ENCODE assay signal across 1 cellular context in the genomic region with DNA sequence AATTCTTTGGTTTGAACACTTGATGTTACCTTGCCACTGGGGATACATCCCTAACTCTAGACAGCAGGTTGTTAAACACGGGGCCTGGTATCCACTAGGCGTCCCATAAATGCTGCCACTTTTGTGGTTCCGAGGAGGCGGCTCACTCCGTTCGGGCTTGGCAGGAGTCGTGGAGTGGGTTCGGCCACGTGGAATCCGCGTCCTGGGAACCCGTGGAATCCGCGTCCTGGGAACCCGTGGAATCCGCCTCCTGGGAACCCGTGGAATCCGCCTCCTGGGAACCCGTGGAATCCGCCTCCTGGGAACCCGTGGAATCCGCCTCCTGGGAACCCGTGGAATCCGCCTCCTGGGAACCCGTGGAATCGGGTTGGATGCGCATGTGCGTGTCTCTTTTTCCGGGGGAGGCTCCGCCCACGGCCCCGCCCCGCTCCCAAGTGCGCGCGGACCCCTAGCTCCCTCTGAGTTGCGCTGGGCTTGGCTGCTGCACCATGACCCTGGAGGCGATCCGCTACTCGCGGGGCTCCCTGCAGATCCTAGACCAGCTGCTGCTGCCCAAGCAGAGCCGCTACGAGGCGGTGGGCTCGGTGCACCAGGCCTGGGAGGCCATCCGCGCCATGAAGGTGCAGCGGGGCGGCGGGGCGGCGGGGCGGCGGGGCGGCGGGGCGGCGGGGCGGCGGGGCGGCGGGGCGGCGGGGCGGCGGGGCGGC.
TF ChIP-seq lines count a peak whose summit lies in the region.

TSS of gene MRI1 (plus strand) at position 422 of the 707 bp plus-strand sequence. CDS start at position 489, 67 bp downstream.

TF ChIP-seq in PFSK-1, 5 proteins besides CTCF, POLR2A, EP300 and RAD21:
- TF ChIP-seq, protein P1, sequence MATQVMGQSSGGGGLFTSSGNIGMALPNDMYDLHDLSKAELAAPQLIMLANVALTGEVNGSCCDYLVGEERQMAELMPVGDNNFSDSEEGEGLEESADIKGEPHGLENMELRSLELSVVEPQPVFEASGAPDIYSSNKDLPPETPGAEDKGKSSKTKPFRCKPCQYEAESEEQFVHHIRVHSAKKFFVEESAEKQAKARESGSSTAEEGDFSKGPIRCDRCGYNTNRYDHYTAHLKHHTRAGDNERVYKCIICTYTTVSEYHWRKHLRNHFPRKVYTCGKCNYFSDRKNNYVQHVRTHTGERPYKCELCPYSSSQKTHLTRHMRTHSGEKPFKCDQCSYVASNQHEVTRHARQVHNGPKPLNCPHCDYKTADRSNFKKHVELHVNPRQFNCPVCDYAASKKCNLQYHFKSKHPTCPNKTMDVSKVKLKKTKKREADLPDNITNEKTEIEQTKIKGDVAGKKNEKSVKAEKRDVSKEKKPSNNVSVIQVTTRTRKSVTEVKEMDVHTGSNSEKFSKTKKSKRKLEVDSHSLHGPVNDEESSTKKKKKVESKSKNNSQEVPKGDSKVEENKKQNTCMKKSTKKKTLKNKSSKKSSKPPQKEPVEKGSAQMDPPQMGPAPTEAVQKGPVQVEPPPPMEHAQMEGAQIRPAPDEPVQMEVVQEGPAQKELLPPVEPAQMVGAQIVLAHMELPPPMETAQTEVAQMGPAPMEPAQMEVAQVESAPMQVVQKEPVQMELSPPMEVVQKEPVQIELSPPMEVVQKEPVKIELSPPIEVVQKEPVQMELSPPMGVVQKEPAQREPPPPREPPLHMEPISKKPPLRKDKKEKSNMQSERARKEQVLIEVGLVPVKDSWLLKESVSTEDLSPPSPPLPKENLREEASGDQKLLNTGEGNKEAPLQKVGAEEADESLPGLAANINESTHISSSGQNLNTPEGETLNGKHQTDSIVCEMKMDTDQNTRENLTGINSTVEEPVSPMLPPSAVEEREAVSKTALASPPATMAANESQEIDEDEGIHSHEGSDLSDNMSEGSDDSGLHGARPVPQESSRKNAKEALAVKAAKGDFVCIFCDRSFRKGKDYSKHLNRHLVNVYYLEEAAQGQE (IDR thresholded peaks at IDR 0.05; ENCODE audit: insufficient read depth in 1 of 2, low read depth in 2 of 2, low read length in 2 of 2): no peak
- peak; percentile 78; the same call in 1 of the 2 replicates for TF ChIP-seq TAF1 (IDR thresholded peaks at IDR 0.05; ENCODE audit: borderline replicate concordance, insufficient read depth, low read length)
- peak; percentile 10 for TF ChIP-seq FOXP2 (optimal IDR thresholded peaks at IDR 0.05; ENCODE audit: borderline replicate concordance, extremely low read depth, extremely low read length, insufficient read depth)
- TF ChIP-seq POLR2AphosphoS5 (IDR thresholded peaks at IDR 0.05; ENCODE audit: low read depth, low read length): peak; percentile 93
